ENCODE assay signal across 21 cellular contexts in genomic region chr4:2272828-2273120, GRCh38.
"Had no signal": no experiment of that assay in that cellular context is flagged by ENCODE, and none has a peak within 500 bp of the region (broad histone marks: within the 10 kb centered on the region; RNA-seq: fewer than 3 reads in every experiment).

No MANE protein-coding gene starts in this region.

- ATAC-seq: SK-N-SH treated with all-trans-retinoic acid at 6 μM for 48 hours had no signal

- H3K36me3 ChIP-seq: SJCRH30 had no signal

- H3K27ac ChIP-seq: HL-60, KMS-11, SJCRH30 had no signal

- H3K4me2 ChIP-seq: KMS-11 had no signal

- DNase-seq: Kasumi-1, MV-4-11, NCI-H1048, NCI-H1105, NCI-H1436 treated with DMSO at 0.1 percent for 48 hours, NCI-H1694, NCI-H187 treated with DMSO at 0.1 percent for 48 hours, NCI-H2029 treated with DMSO at 0.1 percent for 48 hours, NCI-H2171 treated with DMSO at 0.1 percent for 48 hours, NCI-H345, NCI-H446 treated with DMSO at 0.1 percent for 48 hours, NCI-H510A treated with DMSO at 0.1 percent for 48 hours, NCI-H69, NCI-H774, RPMI8226, SHP77 treated with DMSO at 0.1 percent for 48 hours, SJCRH30 had no signal

- H3K9ac ChIP-seq: KMS-11 had no signal

- H3K9me3 ChIP-seq: SJCRH30 had no signal

- H3K4me1 ChIP-seq: SJCRH30 had no signal

- H3K4me3 ChIP-seq: K562, SJCRH30 had no signal
